ENCODE assay signal across 8 cellular contexts in the genomic region with DNA sequence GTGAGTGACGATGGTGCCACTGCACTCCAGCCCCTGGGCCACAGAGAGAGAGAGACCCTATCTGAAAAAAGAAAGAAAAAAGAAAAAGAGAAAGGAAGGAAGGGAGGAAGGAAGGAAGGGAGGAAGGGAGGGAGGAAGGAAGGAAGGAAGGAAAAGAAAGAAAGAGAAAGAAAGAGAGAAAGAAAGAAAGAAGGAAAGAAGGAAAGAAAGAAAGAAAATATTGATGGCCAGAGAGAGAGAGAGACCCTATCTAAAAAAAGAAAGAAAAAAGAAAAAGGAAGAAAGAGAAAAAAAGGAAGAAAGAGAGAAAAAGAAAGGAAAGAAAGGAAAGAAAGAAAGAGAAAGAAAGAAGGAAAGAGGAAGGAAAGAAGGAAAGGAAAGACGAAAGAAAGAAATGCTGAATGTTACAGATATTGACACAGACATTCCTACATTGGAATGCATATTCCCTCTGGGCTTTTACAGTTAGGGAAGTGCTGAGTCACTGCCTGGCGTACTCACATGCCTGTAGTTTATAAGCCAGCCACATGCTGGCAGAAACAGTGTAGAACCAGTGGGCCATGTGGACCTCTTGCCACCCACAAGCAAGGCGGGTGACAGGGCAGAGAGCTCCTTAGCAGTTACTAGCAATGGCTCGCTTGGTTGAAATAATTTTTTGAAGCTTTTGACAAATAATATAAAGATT. TPM values are rescaled to one million over a fixed set of nuclear protein-coding genes. Genes with fewer than 3 reads are reported as not detected.
DNase-seq lines count a peak whose midpoint lies in the region; ATAC-seq and TF ChIP-seq lines count a peak whose summit lies in the region.

No MANE protein-coding gene starts in this region.

- H3K27me3 Mint-ChIP-seq in chondrocyte (ENCODE audit: low read depth) (no peaks in the 10 kb centered on the region), immature natural killer cell (ENCODE audit: low read depth in 3 of 3) (peaks cover 4 to 13% (median 7%) of the 10 kb centered on the region in 3 donors)

- TF ChIP-seq CTCF in AG09319 (IDR thresholded peaks at IDR 0.05; ENCODE audit: low read depth, low read length) (peak; percentile 15), chondrocyte (IDR thresholded peaks at IDR 0.05) (peak; percentile 58), lower lobe of right lung (IDR thresholded peaks at IDR 0.05) (no peak)

- in situ Hi-C loops in KBM-7 (cut with MboI; ENCODE audit: low pct_unique_long_range_greater_than_20kb, low sequenced_read_pairs): no loop called here

- peak; percentile 85 for ATAC-seq in lower lobe of right lung
- no peak for ATAC-seq in GM19463 (IDR thresholded peaks at IDR 0.05; ENCODE audit: unreplicated experiment)

- H3K27ac ChIP-seq in lower lobe of right lung: no peak overlapping the region

- peaks cover 12% of the 10 kb centered on the region for H3K4me1 ChIP-seq in lower lobe of right lung

- no peaks in the 10 kb centered on the region for H3K27me3 ChIP-seq in lower lobe of right lung (ENCODE audit: low read depth)

- peaks cover 5% of the 10 kb centered on the region for H3K9me3 ChIP-seq in lower lobe of right lung

- peak; percentile 79 for DNase-seq in AG09319 (ENCODE audit: extremely low read depth, low read depth)
- DNase-seq in KBM-7: peak; percentile 55
- no peak for DNase-seq in chondrocyte (ENCODE audit: low spot score)
- peak; percentile 63 for DNase-seq in lower lobe of right lung
- no peak for DNase-seq in immature natural killer cell
- DNase-seq in DMS114 treated with DMSO at 0.1 percent for 48 hours (lab: John Stamatoyannopoulos, UW; ENCODE audit: unreplicated experiment): no peak
- no peak for DNase-seq in occipital lobe (lab: John Stamatoyannopoulos, UW)

- H3K27ac Mint-ChIP-seq in chondrocyte (ENCODE audit: unreplicated experiment) (peak overlapping the region; percentile 100), immature natural killer cell (no peak overlapping the region)

- no peak overlapping the region for H3K4me3 ChIP-seq in lower lobe of right lung

- H3K4me1 Mint-ChIP-seq in chondrocyte (ENCODE audit: low read depth) (peaks cover 44% of the 10 kb centered on the region), immature natural killer cell (peaks cover 10 to 15% of the 10 kb centered on the region in 2 donors)

- H3K36me3 ChIP-seq in lower lobe of right lung: no peaks in the 10 kb centered on the region

- H3K36me3 Mint-ChIP-seq in chondrocyte (ENCODE audit: low read depth): peaks cover 6% of the 10 kb centered on the region
- H3K36me3 Mint-ChIP-seq in immature natural killer cell: no peaks in the 10 kb centered on the region

- intact Hi-C loops in lower lobe of right lung (cut with DNase I): no loop called here

- H3K9me3 Mint-ChIP-seq in chondrocyte (ENCODE audit: low read depth): peaks cover 18% of the 10 kb centered on the region
- H3K9me3 Mint-ChIP-seq in immature natural killer cell: peaks cover 0 to 8% (median 3%) of the 10 kb centered on the region in 6 donors

- H3K4me3 Mint-ChIP-seq in chondrocyte (ENCODE audit: unreplicated experiment) (peak overlapping the region; percentile 65), immature natural killer cell (no peak overlapping the region)

RNA-seq across cellular contexts. Expression of gene SLC46A3, which starts 34.6 kb away (rescaled TPM):
- total RNA-seq in chondrocyte (14.0 to 32.5 TPM (median 14.7 TPM) in 3 replicates), lower lobe of right lung (22.7 TPM), occipital lobe (3.3 TPM)
- polyA plus RNA-seq in immature natural killer cell: 10 to 100 TPM; 15.7 to 28.8 (median 26.7) TPM

Comparison
In these comparisons a context has a peak if more than half of its experiments do, and no peak if none do; other contexts are left out.
1. DNase-seq: peak in AG09319 (single experiment), KBM-7 (single experiment) and lower lobe of right lung (single experiment); none in chondrocyte (single experiment), immature natural killer cell (0 of 3), DMS114 treated with DMSO at 0.1 percent for 48 hours (single experiment) and occipital lobe (single experiment).